12 cellular contexts compared by ENCODE assay signal in genomic region chr15:98671060-98672008, GRCh38. TPM values are rescaled to one million over a fixed set of nuclear protein-coding genes. Genes with fewer than 3 reads are reported as not detected.
DNase-seq lines count a peak whose midpoint lies in the region; ATAC-seq, FAIRE-seq and TF ChIP-seq lines count a peak whose summit lies in the region.
"Had no signal": no experiment of that assay in that cellular context is flagged by ENCODE, and none has a peak within 500 bp of the region (broad histone marks: within the 10 kb centered on the region; RNA-seq: fewer than 3 reads in every experiment).

No MANE protein-coding gene starts in this region.

- CTCF ChIA-PET in endothelial cell of umbilical vein (lab: Charles Lee), result interaction anchor here (0.6 to 2.3 kb wide), 15 partner anchors 9 to 429 kb away, joined by 3 to 19 read pairs (median 4); partner anchors contain the start of gene IGF1R

- no peaks in the 10 kb centered on the region for H3K36me3 ChIP-seq in endothelial cell of umbilical vein (ENCODE audit: control insufficient read depth in 2 of 2, extremely low read depth in 1 of 2, insufficient read depth in 2 of 2, low read length in 2 of 2)
- H3K36me3 ChIP-seq in mesodermal cell (ENCODE audit: control insufficient read depth, insufficient read depth, low read length), result peaks cover 4% of the 10 kb centered on the region
- no peaks in the 10 kb centered on the region for H3K36me3 ChIP-seq in upper lobe of right lung

- ATAC-seq in upper lobe of right lung, result peak; percentile 18
- no peak for ATAC-seq in GM18505 (IDR thresholded peaks at IDR 0.05; ENCODE audit: unreplicated experiment)
- no peak for ATAC-seq in HG03196 (IDR thresholded peaks at IDR 0.05; ENCODE audit: unreplicated experiment)
- ATAC-seq: activated CD8-positive, alpha-beta memory T cell treated with anti-CD3 and anti-CD28 coated beads, Interleukin-2, amount 10 ng/mL, durations not matched to agents 7 days and 5 days had no signal

- H3K27ac ChIP-seq in endothelial cell of umbilical vein (ENCODE audit: insufficient read depth, low read depth, low read length) (peak overlapping the region; percentile 75), mesodermal cell (ENCODE audit: low read depth, low read length, severe bottlenecking) (peak overlapping the region; percentile 97), upper lobe of right lung (peak overlapping the region; percentile 55)
- H3K27ac ChIP-seq: 22Rv1 had no signal

- no peaks in the 10 kb centered on the region for H4K20me1 ChIP-seq in endothelial cell of umbilical vein (replicated peaks; ENCODE audit: control insufficient read depth, extremely low read depth, insufficient read depth, low read length)

- H3K9ac ChIP-seq in endothelial cell of umbilical vein (replicated peaks; ENCODE audit: extremely low read depth, insufficient read depth, low read length), result peak overlapping the region; percentile 33

- POLR2A ChIA-PET in endothelial cell of umbilical vein (lab: Charles Lee), result no interaction called here

- WGBS in mesodermal cell (ENCODE audit: insufficient coverage in 2 of 2), 2 experiments, result 16 to 31% methylated on average over 3 to 4 of the region's 6 CpGs

- no peaks in the 10 kb centered on the region for H3K27me3 ChIP-seq in endothelial cell of umbilical vein (ENCODE audit: control insufficient read depth in 2 of 2, insufficient read depth in 2 of 2, low read length in 2 of 2)
- no peaks in the 10 kb centered on the region for H3K27me3 ChIP-seq in upper lobe of right lung

- peaks cover 48% of the 10 kb centered on the region for H3K79me2 ChIP-seq in endothelial cell of umbilical vein (ENCODE audit: control insufficient read depth, insufficient read depth, low read length)

- peak; percentile 84 for FAIRE-seq in endothelial cell of umbilical vein (lab: Jason Lieb, UNC)
- no peak for FAIRE-seq in H54 (lab: Jason Lieb, UNC)

- no peaks in the 10 kb centered on the region for H3K9me3 ChIP-seq in endothelial cell of umbilical vein (replicated peaks; ENCODE audit: control insufficient read depth, insufficient read depth, low read length)
- no peaks in the 10 kb centered on the region for H3K9me3 ChIP-seq in mesodermal cell (ENCODE audit: control insufficient read depth, low read length)
- H3K9me3 ChIP-seq in upper lobe of right lung, result no peaks in the 10 kb centered on the region

- peak; percentile 55 to 74 for DNase-seq in NCI-H526 (lab: John Stamatoyannopoulos, UW)
- no peak for DNase-seq in NCI-H526 treated with DMSO at 0.1 percent for 48 hours (lab: John Stamatoyannopoulos, UW)
- DNase-seq in endothelial cell of umbilical vein (ENCODE audit: low read depth, low spot score), result peak; percentile 89
- DNase-seq in upper lobe of right lung, result no peak
- DNase-seq in H54 (ENCODE audit: insufficient read length, low spot score), result no peak
- DNase-seq: activated CD8-positive, alpha-beta memory T cell treated with anti-CD3 and anti-CD28 coated beads, Interleukin-2, amount 10 ng/mL, durations not matched to agents 7 days and 5 days; Kasumi-1; OCI-M1 had no signal

- no peak for TF ChIP-seq CTCF in endothelial cell of umbilical vein (IDR thresholded peaks at IDR 0.05; ENCODE audit: extremely low read depth in 1 of 2, insufficient read depth in 1 of 2, low read depth in 1 of 2, low read length in 2 of 2)
- TF ChIP-seq CTCF in upper lobe of right lung (IDR thresholded peaks at IDR 0.05), result no peak

- dilution Hi-C loops in endothelial cell of umbilical vein (cut with MboI; ENCODE audit: extremely low pct_ligation_motif_present, low sequenced_read_pairs), result loop anchor here (25.0 kb wide), 1 partner anchor 216 kb away; no protein-coding TSS in a partner anchor

- H3K4me2 ChIP-seq in endothelial cell of umbilical vein (ENCODE audit: insufficient read depth, low read length), result peak overlapping the region; percentile 76

- BruUV-seq in endothelial cell of umbilical vein (replicated peaks; lab: Mats Ljungman, UMichigan), result no TSS peak

- no peak for TF ChIP-seq POLR2A in endothelial cell of umbilical vein (IDR thresholded peaks at IDR 0.05; ENCODE audit: low read depth, low read length)
- TF ChIP-seq POLR2A in GM18505 (IDR thresholded peaks at IDR 0.05; ENCODE audit: borderline replicate concordance, extremely low read depth, insufficient read depth, insufficient read length), result no peak
- TF ChIP-seq POLR2A in H54 (IDR thresholded peaks at IDR 0.05; ENCODE audit: low read depth, low read length), result no peak

- no peaks in the 10 kb centered on the region for H3K9me1 ChIP-seq in endothelial cell of umbilical vein (replicated peaks; ENCODE audit: control insufficient read depth, extremely low read depth, insufficient read depth, low read length)

- H2AFZ ChIP-seq in endothelial cell of umbilical vein (ENCODE audit: low read depth, low read length), result peak overlapping the region; percentile 76

- H3K4me3 ChIP-seq in endothelial cell of umbilical vein (replicated peaks in 1 of 3; ENCODE audit: insufficient read depth in 1 of 3, low read depth in 1 of 3, low read length in 3 of 3), result peak overlapping the region in 1 of 3 experiments; percentile 30
- no peak overlapping the region for H3K4me3 ChIP-seq in mesodermal cell (ENCODE audit: extremely low read depth, insufficient read depth, low read length, poor library complexity, severe bottlenecking)
- H3K4me3 ChIP-seq in upper lobe of right lung, result no peak overlapping the region

- intact Hi-C loops in endothelial cell of umbilical vein (cut with micrococcal nuclease), result loop anchor here (1.0 to 10.0 kb wide), 4 partner anchors 20 to 1167 kb away; no protein-coding TSS in a partner anchor
- intact Hi-C loops in upper lobe of right lung (cut with DNase I), result no loop called here

- H3K4me1 ChIP-seq in endothelial cell of umbilical vein (ENCODE audit: control insufficient read depth, extremely low read depth, insufficient read depth, low read length) (peaks cover 54% of the 10 kb centered on the region), mesodermal cell (ENCODE audit: control insufficient read depth, insufficient read depth, low read length, poor library complexity, severe bottlenecking) (peaks cover 75% of the 10 kb centered on the region), upper lobe of right lung (peaks cover 43% of the 10 kb centered on the region)

TF ChIP-seq in endothelial cell of umbilical vein, 7 proteins besides CTCF, POLR2A, EP300 and RAD21:
- TF ChIP-seq, protein P1, sequence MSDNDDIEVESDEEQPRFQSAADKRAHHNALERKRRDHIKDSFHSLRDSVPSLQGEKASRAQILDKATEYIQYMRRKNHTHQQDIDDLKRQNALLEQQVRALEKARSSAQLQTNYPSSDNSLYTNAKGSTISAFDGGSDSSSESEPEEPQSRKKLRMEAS (IDR thresholded peaks at IDR 0.05; ENCODE audit: insufficient read depth, insufficient read length), result no peak
- TF ChIP-seq FOS (IDR thresholded peaks at IDR 0.05; ENCODE audit: borderline replicate concordance, insufficient read depth, low read length) (no peak), GATA2 (IDR thresholded peaks at IDR 0.05; ENCODE audit: insufficient read depth, insufficient read length, low read depth, low read length) (no peak), POLR2AphosphoS5 (IDR thresholded peaks at IDR 0.05; ENCODE audit: insufficient read depth, low read depth, low read length) (no peak), MYC (IDR thresholded peaks at IDR 0.05; ENCODE audit: low read depth, low read length) (no peak), JUN (IDR thresholded peaks at IDR 0.05; ENCODE audit: borderline replicate concordance, insufficient read depth, insufficient read length, low read depth) (no peak), EZH2 (IDR thresholded peaks at IDR 0.05; ENCODE audit: borderline replicate concordance, low read depth, low read length, severe bottlenecking) (no peak)

RNA-seq across cellular contexts. Expression of gene IGF1R, which starts 23.0 kb away (rescaled TPM):
- total RNA-seq in endothelial cell of umbilical vein (50.9 and 59.1 TPM in 2 replicates), upper lobe of right lung (40.0 TPM)
- polyA plus RNA-seq in endothelial cell of umbilical vein, result 16.1 and 19.1 TPM in 2 replicates
- polyA plus RNA-seq in endothelial cell of umbilical vein (2011; cell fraction: cytosol; rRNA removed), result 15.3 and 17.4 TPM in 2 replicates
- 67.9 and 76.7 TPM in 2 replicates for polyA plus RNA-seq in endothelial cell of umbilical vein (2011; cell fraction: nucleus; rRNA removed)
- polyA plus RNA-seq in endothelial cell of umbilical vein (2012), result 9.9 and 12.6 TPM in 2 replicates
- polyA minus RNA-seq in endothelial cell of umbilical vein, result 85.3 and 92.3 TPM in 2 replicates
- 92.3 TPM for polyA minus RNA-seq in endothelial cell of umbilical vein (2011; cell fraction: cytosol; rRNA and poly(A)+ RNA removed)
- polyA minus RNA-seq in endothelial cell of umbilical vein (2011; cell fraction: nucleus; rRNA and poly(A)+ RNA removed), result 126 and 128 TPM in 2 replicates
- 60.4 TPM for polyA plus RNA-seq in mesodermal cell (2013, experiment 1 of 2)
- polyA plus RNA-seq in mesodermal cell (2013, experiment 2 of 2), result 39.5 TPM

Comparison
In these comparisons a context has a peak if more than half of its experiments do, and no peak if none do; other contexts are left out.
1. DNase-seq: peak in NCI-H526 (2 of 2) and endothelial cell of umbilical vein (single experiment); none in NCI-H526 treated with DMSO at 0.1 percent for 48 hours (single experiment), upper lobe of right lung (single experiment) and H54 (single experiment).
2. Peak in every context shown above with its lines, with median percentiles within 50 percentile points of each other: H3K27ac ChIP-seq.